In genomic region chr1:112674986-112675727, GRCh38 we compare ENCODE assay signal across 2 cellular contexts.
A peak's percentile ranks its signal among the peaks of the same experiment; 100 is the strongest.
TF ChIP-seq lines count a peak whose summit lies in the region.

No MANE protein-coding gene starts in this region.

TF ChIP-seq in WTC11, 78 proteins besides CTCF, POLR2A, EP300 and RAD21:
- TF ChIP-seq E2F5 (CRISPR knock-in tag; IDR thresholded peaks at IDR 0.05) = peak; percentile 75
- TF ChIP-seq HMGXB4 (CRISPR knock-in tag; IDR thresholded peaks at IDR 0.05) = peak; percentile 78
- no peak for TF ChIP-seq TCF7 (CRISPR knock-in tag; IDR thresholded peaks at IDR 0.05; ENCODE audit: low read depth)
- TF ChIP-seq AFF4 (CRISPR knock-in tag; IDR thresholded peaks at IDR 0.05; ENCODE audit: borderline replicate concordance) = no peak
- 0 out of 2 replicates have a peak, but pooled peaks have one; percentile 35 for TF ChIP-seq JUN (CRISPR knock-in tag; IDR thresholded peaks at IDR 0.05)
- peak; percentile 50; the same call in 1 of the 2 replicates for TF ChIP-seq FOXP1 (CRISPR knock-in tag; IDR thresholded peaks at IDR 0.05; ENCODE audit: borderline replicate concordance)
- no peak for TF ChIP-seq STAT6 (CRISPR knock-in tag; conservative IDR thresholded peaks at IDR 0.05; ENCODE audit: low read depth)
- no peak for TF ChIP-seq CBFB (CRISPR knock-in tag; IDR thresholded peaks at IDR 0.05; ENCODE audit: low read depth)
- no peak for TF ChIP-seq IRF2 (CRISPR knock-in tag; IDR thresholded peaks at IDR 0.05; ENCODE audit: borderline replicate concordance, low read depth)
- TF ChIP-seq CREB1 (CRISPR knock-in tag; IDR thresholded peaks at IDR 0.05) = no peak
- no peak for TF ChIP-seq TEAD1 (CRISPR knock-in tag; IDR thresholded peaks at IDR 0.05)
- TF ChIP-seq KAT7 (CRISPR knock-in tag; IDR thresholded peaks at IDR 0.05; ENCODE audit: borderline replicate concordance) = 0 out of 2 replicates have a peak, but pooled peaks have one; percentile 25
- 0 out of 2 replicates have a peak, but pooled peaks have one; percentile 2 for TF ChIP-seq ZNF121 (CRISPR knock-in tag; IDR thresholded peaks at IDR 0.05)
- 0 out of 2 replicates have a peak, but pooled peaks have one; percentile 42 for TF ChIP-seq ATF1 (CRISPR knock-in tag; IDR thresholded peaks at IDR 0.05)

TF ChIP-seq in HepG2, 621 proteins besides CTCF, POLR2A, EP300 and RAD21 (continues in another document):
- TF ChIP-seq ZNF431 (CRISPR knock-in tag; IDR thresholded peaks at IDR 0.05; ENCODE audit: borderline replicate concordance, low read depth) = 0 out of 2 replicates have a peak, but pooled peaks have one; percentile 78
- TF ChIP-seq PCBP1 (IDR thresholded peaks at IDR 0.05; ENCODE audit: borderline replicate concordance, low read depth, low read length) = 0 out of 2 replicates have a peak, but pooled peaks have one; percentile 1
- 0 out of 2 replicates have a peak, but pooled peaks have one; percentile 74 for TF ChIP-seq DNMT1 (CRISPR knock-in tag; IDR thresholded peaks at IDR 0.05)
- no peak for TF ChIP-seq ZNF30 (CRISPR knock-in tag; IDR thresholded peaks at IDR 0.05)
- TF ChIP-seq KAT8 (CRISPR knock-in tag; IDR thresholded peaks at IDR 0.05) = 0 out of 2 replicates have a peak, but pooled peaks have one; percentile 7
- 0 out of 2 replicates have a peak, but pooled peaks have one; percentile 0 for TF ChIP-seq TAF1 (CRISPR knock-in tag; IDR thresholded peaks at IDR 0.05)
- 0 out of 2 replicates have a peak, but pooled peaks have one; percentile 3 for TF ChIP-seq BORCS8-MEF2B (CRISPR knock-in tag; IDR thresholded peaks at IDR 0.05)
- TF ChIP-seq NFKB2 (CRISPR knock-in tag; IDR thresholded peaks at IDR 0.05; ENCODE audit: borderline replicate concordance) = peak; percentile 41; the same call in 1 of the 2 replicates
- TF ChIP-seq ZXDC (CRISPR knock-in tag; IDR thresholded peaks at IDR 0.05) = peak; percentile 61
- no peak for TF ChIP-seq ZFP1 (CRISPR knock-in tag; IDR thresholded peaks at IDR 0.05)
- TF ChIP-seq ZNF496 (CRISPR knock-in tag; IDR thresholded peaks at IDR 0.05; ENCODE audit: insufficient replicate concordance) = no peak
- TF ChIP-seq ZNF563 (CRISPR knock-in tag; IDR thresholded peaks at IDR 0.05) = peak; percentile 43
- peak; percentile 43; the same call in 1 of the 2 replicates for TF ChIP-seq ZNF678 (CRISPR knock-in tag; IDR thresholded peaks at IDR 0.05)
- TF ChIP-seq ZNF260 (CRISPR knock-in tag; IDR thresholded peaks at IDR 0.05; ENCODE audit: borderline replicate concordance, low read depth) = no peak
- TF ChIP-seq PHF21A (CRISPR knock-in tag; IDR thresholded peaks at IDR 0.05) = peak; percentile 67
- TF ChIP-seq ZNF281 (CRISPR knock-in tag; IDR thresholded peaks at IDR 0.05; ENCODE audit: borderline replicate concordance) = peak; percentile 96
- no peak for TF ChIP-seq DR1 (CRISPR knock-in tag; IDR thresholded peaks at IDR 0.05)
- TF ChIP-seq ATF5 (CRISPR knock-in tag; IDR thresholded peaks at IDR 0.05; ENCODE audit: low read depth) = no peak
- TF ChIP-seq ZNF501 (CRISPR knock-in tag; IDR thresholded peaks at IDR 0.05) = 0 out of 2 replicates have a peak, but pooled peaks have one; percentile 5
- peak; percentile 63; the same call in 1 of the 2 replicates for TF ChIP-seq ZNF446 (CRISPR knock-in tag; IDR thresholded peaks at IDR 0.05)
- TF ChIP-seq ZBTB25 (CRISPR knock-in tag; IDR thresholded peaks at IDR 0.05) = 0 out of 2 replicates have a peak, but pooled peaks have one; percentile 14
- TF ChIP-seq ZNF441 (CRISPR knock-in tag; IDR thresholded peaks at IDR 0.05; ENCODE audit: borderline replicate concordance) = 0 out of 2 replicates have a peak, but pooled peaks have one; percentile 13
- TF ChIP-seq ZNF790 (CRISPR knock-in tag; IDR thresholded peaks at IDR 0.05; ENCODE audit: borderline replicate concordance) = peak; percentile 90
- TF ChIP-seq ZNF121 (CRISPR knock-in tag; IDR thresholded peaks at IDR 0.05) = no peak
- TF ChIP-seq ZNF407 (CRISPR knock-in tag; IDR thresholded peaks at IDR 0.05; ENCODE audit: not compliant biosample characterization) = peak; percentile 62
- peak; percentile 56 for TF ChIP-seq AGO2 (optimal IDR thresholded peaks at IDR 0.05; ENCODE audit: low read depth, low read length)
- no peak for TF ChIP-seq ZBTB20 (CRISPR knock-in tag; IDR thresholded peaks at IDR 0.05; ENCODE audit: borderline replicate concordance, low read depth)
- TF ChIP-seq KLF6 (CRISPR knock-in tag; IDR thresholded peaks at IDR 0.05) = 0 out of 2 replicates have a peak, but pooled peaks have one; percentile 14
- peak; percentile 63 for TF ChIP-seq YEATS4 (CRISPR knock-in tag; IDR thresholded peaks at IDR 0.05; ENCODE audit: borderline replicate concordance)
- peak; percentile 21; the same call in 1 of the 2 replicates for TF ChIP-seq ZMAT3 (CRISPR knock-in tag; conservative IDR thresholded peaks at IDR 0.05)
- peak; percentile 41; the same call in 1 of the 2 replicates for TF ChIP-seq TFDP1 (CRISPR knock-in tag; IDR thresholded peaks at IDR 0.05; ENCODE audit: borderline replicate concordance)
- peak; percentile 71 for TF ChIP-seq IKZF4 (CRISPR knock-in tag; IDR thresholded peaks at IDR 0.05; ENCODE audit: borderline replicate concordance, low read depth, not compliant biosample characterization)
- TF ChIP-seq SIX1 (CRISPR knock-in tag; IDR thresholded peaks at IDR 0.05; ENCODE audit: borderline replicate concordance) = no peak
- no peak; the same call in none of the 2 replicates for TF ChIP-seq ZBTB14 (CRISPR knock-in tag; IDR thresholded peaks at IDR 0.05)
